8 cellular contexts compared by ENCODE assay signal in genomic region chr5:42951169-42951846, GRCh38.
DNase-seq lines count a peak whose midpoint lies in the region; ATAC-seq and TF ChIP-seq lines count a peak whose summit lies in the region.

No MANE protein-coding gene starts in this region.

- CTCF ChIA-PET in SK-N-SH (lab: Yijun Ruan, JAX) = interaction anchor here (0.6 to 1.7 kb wide), 2 partner anchors 20 to 39 kb away, joined by 3 to 4 read pairs; no protein-coding TSS in a partner anchor

- no peaks in the 10 kb centered on the region for H3K36me3 Mint-ChIP-seq in activated naive CD8-positive, alpha-beta T cell

- H3K9me2 ChIP-seq in SK-N-SH = no peaks in the 10 kb centered on the region

- H3K27ac ChIP-seq in ACC112 (ENCODE audit: low read depth, low read length) = peak overlapping the region; percentile 94
- peak overlapping the region; percentile 5 to 93; a peak in 3 of 4 replicates for H3K27ac ChIP-seq in SK-N-SH (ENCODE audit: low read depth in 2 of 2, low read length in 1 of 2)
- H3K27ac ChIP-seq in iPS-20b (ENCODE audit: low read length) = peak overlapping the region; percentile 9

- H3K4me1 Mint-ChIP-seq in activated naive CD8-positive, alpha-beta T cell (ENCODE audit: low read depth) = peaks cover 23% of the 10 kb centered on the region

- DNase-seq in SK-N-SH (peak; percentile 45), kidney glomerular epithelial cell (lab: John Stamatoyannopoulos, UW) (no peak)
- peak; percentile 50 to 70 (median 69) for DNase-seq in stimulated activated CD4-positive, alpha-beta T cell treated with anti-CD3 and anti-CD28 coated beads, TNF-alpha, amount 100 ng/mL, for 48 hours (ENCODE audit: low read depth in 3 of 3)

- H3K4me3 ChIP-seq in ACC112 (ENCODE audit: low read depth, low read length) = peak overlapping the region; percentile 61
- H3K4me3 ChIP-seq in SK-N-SH (ENCODE audit: low read depth in 2 of 2, low read length in 1 of 2) = peak overlapping the region; percentile 37 to 60
- no peak overlapping the region for H3K4me3 ChIP-seq in iPS-20b (ENCODE audit: low read length)

- ATAC-seq in GM19035 (IDR thresholded peaks at IDR 0.05; ENCODE audit: unreplicated experiment) = peak; percentile 37
- peak; percentile 36 for ATAC-seq in HG03354 (IDR thresholded peaks at IDR 0.05; ENCODE audit: poor library complexity, severe bottlenecking, unreplicated experiment)

- no peaks in the 10 kb centered on the region for H3K9me3 ChIP-seq in SK-N-SH
- peaks cover 8% of the 10 kb centered on the region for H3K9me3 ChIP-seq in iPS-20b (ENCODE audit: insufficient read depth, low read depth, low read length)

- H3K4me1 ChIP-seq in ACC112 (ENCODE audit: control insufficient read depth, insufficient read depth, low read length, unreplicated experiment) (peaks cover 10% of the 10 kb centered on the region), SK-N-SH (ENCODE audit: control insufficient read depth in 1 of 2, insufficient read depth in 2 of 2, low read depth in 1 of 2, low read length in 1 of 2) (no peaks in the 10 kb centered on the region; a peak in 2 of 4 replicates), iPS-20b (ENCODE audit: insufficient read depth, low read length) (no peaks in the 10 kb centered on the region; the same call in 1 of the 2 replicates)

- H2AFZ ChIP-seq in ACC112 (ENCODE audit: low read length, unreplicated experiment) (peak overlapping the region; percentile 29), SK-N-SH (ENCODE audit: low read depth) (peak overlapping the region; percentile 72)

- 23% methylated on average over 34 of the region's 56 CpGs for WGBS in SK-N-SH (ENCODE audit: low lambda C conversion rate)

- no peaks in the 10 kb centered on the region for H3K27me3 Mint-ChIP-seq in activated naive CD8-positive, alpha-beta T cell

- peaks cover 19% of the 10 kb centered on the region for H3F3A ChIP-seq in SK-N-SH (replicated peaks; ENCODE audit: insufficient read depth)

- POLR2A ChIA-PET in SK-N-SH (lab: Yijun Ruan, JAX) = no interaction called here

- H3K4me3 Mint-ChIP-seq in activated naive CD8-positive, alpha-beta T cell = peak overlapping the region; percentile 95

- H3K36me3 ChIP-seq in ACC112 (ENCODE audit: insufficient read depth, low read length) (no peaks in the 10 kb centered on the region), SK-N-SH (replicated peaks in 1 of 2; ENCODE audit: control insufficient read depth in 1 of 2, insufficient read depth in 2 of 2, low read length in 1 of 2) (no peaks in the 10 kb centered on the region), iPS-20b (ENCODE audit: insufficient read depth, low read depth, low read length) (no peaks in the 10 kb centered on the region)

- TF ChIP-seq RAD21 in SK-N-SH (IDR thresholded peaks at IDR 0.05; ENCODE audit: low read length) = no peak

- peak overlapping the region; percentile 98 for H3K27ac Mint-ChIP-seq in activated naive CD8-positive, alpha-beta T cell

- peak overlapping the region; percentile 79 for H3K4me2 ChIP-seq in SK-N-SH

- H3K79me2 ChIP-seq in ACC112 (ENCODE audit: control insufficient read depth, insufficient read depth, low read length, unreplicated experiment) (no peaks in the 10 kb centered on the region), SK-N-SH (ENCODE audit: insufficient read depth) (no peaks in the 10 kb centered on the region)

- no peak for TF ChIP-seq EP300 in SK-N-SH (IDR thresholded peaks at IDR 0.05; ENCODE audit: borderline replicate concordance in 1 of 2, low read depth in 1 of 2, low read length in 1 of 2)

- H4K20me1 ChIP-seq in SK-N-SH (ENCODE audit: insufficient read depth) = no peaks in the 10 kb centered on the region

- H3K9ac ChIP-seq in SK-N-SH (peak overlapping the region; percentile 69; the same call in 1 of the 2 replicates), iPS-20b (ENCODE audit: low read depth, low read length) (no peak overlapping the region)

- no peak for TF ChIP-seq CTCF in SK-N-SH (IDR thresholded peaks at IDR 0.05)

- H3K27me3 ChIP-seq in ACC112 (ENCODE audit: insufficient read depth, low read length) = no peaks in the 10 kb centered on the region
- peaks cover 47% of the 10 kb centered on the region for H3K27me3 ChIP-seq in SK-N-SH (ENCODE audit: insufficient read depth)
- H3K27me3 ChIP-seq in iPS-20b (ENCODE audit: insufficient read depth, low read length) = no peaks in the 10 kb centered on the region

- H3K9me3 Mint-ChIP-seq in activated naive CD8-positive, alpha-beta T cell (ENCODE audit: low read depth) = no peaks in the 10 kb centered on the region

TF ChIP-seq in SK-N-SH, 30 proteins besides CTCF, POLR2A, EP300 and RAD21:
- TF ChIP-seq EZH2phosphoT487 (IDR thresholded peaks at IDR 0.05; ENCODE audit: borderline replicate concordance, low read depth) = peak; percentile 48; the same call in 1 of the 2 replicates
- TF ChIP-seq, protein P1, sequence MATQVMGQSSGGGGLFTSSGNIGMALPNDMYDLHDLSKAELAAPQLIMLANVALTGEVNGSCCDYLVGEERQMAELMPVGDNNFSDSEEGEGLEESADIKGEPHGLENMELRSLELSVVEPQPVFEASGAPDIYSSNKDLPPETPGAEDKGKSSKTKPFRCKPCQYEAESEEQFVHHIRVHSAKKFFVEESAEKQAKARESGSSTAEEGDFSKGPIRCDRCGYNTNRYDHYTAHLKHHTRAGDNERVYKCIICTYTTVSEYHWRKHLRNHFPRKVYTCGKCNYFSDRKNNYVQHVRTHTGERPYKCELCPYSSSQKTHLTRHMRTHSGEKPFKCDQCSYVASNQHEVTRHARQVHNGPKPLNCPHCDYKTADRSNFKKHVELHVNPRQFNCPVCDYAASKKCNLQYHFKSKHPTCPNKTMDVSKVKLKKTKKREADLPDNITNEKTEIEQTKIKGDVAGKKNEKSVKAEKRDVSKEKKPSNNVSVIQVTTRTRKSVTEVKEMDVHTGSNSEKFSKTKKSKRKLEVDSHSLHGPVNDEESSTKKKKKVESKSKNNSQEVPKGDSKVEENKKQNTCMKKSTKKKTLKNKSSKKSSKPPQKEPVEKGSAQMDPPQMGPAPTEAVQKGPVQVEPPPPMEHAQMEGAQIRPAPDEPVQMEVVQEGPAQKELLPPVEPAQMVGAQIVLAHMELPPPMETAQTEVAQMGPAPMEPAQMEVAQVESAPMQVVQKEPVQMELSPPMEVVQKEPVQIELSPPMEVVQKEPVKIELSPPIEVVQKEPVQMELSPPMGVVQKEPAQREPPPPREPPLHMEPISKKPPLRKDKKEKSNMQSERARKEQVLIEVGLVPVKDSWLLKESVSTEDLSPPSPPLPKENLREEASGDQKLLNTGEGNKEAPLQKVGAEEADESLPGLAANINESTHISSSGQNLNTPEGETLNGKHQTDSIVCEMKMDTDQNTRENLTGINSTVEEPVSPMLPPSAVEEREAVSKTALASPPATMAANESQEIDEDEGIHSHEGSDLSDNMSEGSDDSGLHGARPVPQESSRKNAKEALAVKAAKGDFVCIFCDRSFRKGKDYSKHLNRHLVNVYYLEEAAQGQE (IDR thresholded peaks at IDR 0.05; ENCODE audit: low read depth, low read length) = no peak

Comparison
In these comparisons a context has a peak if more than half of its experiments do, and no peak if none do; other contexts are left out.
1. H3K27ac ChIP-seq: peak in every context shown above with its lines; median percentile 94 in ACC112; 49 in SK-N-SH; 9 in iPS-20b.